Comparison of ENCODE assay signal across 1 cellular context in genomic region chr1:192311281-192311680, GRCh38.
TF ChIP-seq lines count a peak whose summit lies in the region.

No MANE protein-coding gene starts in this region.

TF ChIP-seq in H1, 55 proteins besides CTCF, POLR2A, EP300 and RAD21 (continued from another document):
- TF ChIP-seq ATF2 (IDR thresholded peaks at IDR 0.05; ENCODE audit: low read length) (no peak), CHD7 (IDR thresholded peaks at IDR 0.05; ENCODE audit: insufficient replicate concordance, low read length) (no peak), ASH2L (IDR thresholded peaks at IDR 0.05; ENCODE audit: low read length) (no peak), CBX8 (IDR thresholded peaks at IDR 0.05; ENCODE audit: borderline replicate concordance, low read depth, low read length) (no peak), CBX5 (IDR thresholded peaks at IDR 0.05; ENCODE audit: low read depth, low read length) (no peak), RNF2 (IDR thresholded peaks at IDR 0.05; ENCODE audit: borderline replicate concordance, low read depth, low read length, missing control alignments, poor library complexity, severe bottlenecking) (no peak), BRCA1 (IDR thresholded peaks at IDR 0.05; ENCODE audit: low read depth, low read length) (no peak)
